3 cellular contexts compared by ENCODE assay signal in genomic region chr22:20563941-20564371, GRCh38.
TF ChIP-seq lines count a peak whose summit lies in the region.

No MANE protein-coding gene starts in this region.

TF ChIP-seq in SK-N-SH, 30 proteins besides CTCF, POLR2A, EP300 and RAD21 (continues in another document):
- TF ChIP-seq EZH2phosphoT487 (IDR thresholded peaks at IDR 0.05; ENCODE audit: borderline replicate concordance, low read depth) (no peak), FOXJ3 (CRISPR knock-in tag; IDR thresholded peaks at IDR 0.05) (no peak), FOSL2 (IDR thresholded peaks at IDR 0.05; ENCODE audit: borderline replicate concordance, low read depth) (no peak), CHD2 (IDR thresholded peaks at IDR 0.05; ENCODE audit: low read length, partially characterized antibody) (no peak), YY1 (IDR thresholded peaks at IDR 0.05; ENCODE audit: low read depth) (no peak), PBX3 (IDR thresholded peaks at IDR 0.05) (no peak), MXI1 (IDR thresholded peaks at IDR 0.05; ENCODE audit: low read depth, low read length) (no peak), ELF1 (IDR thresholded peaks at IDR 0.05) (no peak), MEF2A (IDR thresholded peaks at IDR 0.05; ENCODE audit: borderline replicate concordance, low read depth) (no peak), SIN3A (IDR thresholded peaks at IDR 0.05; ENCODE audit: borderline replicate concordance, low read depth, low read length) (no peak), MAX (IDR thresholded peaks at IDR 0.05; ENCODE audit: low read depth) (no peak), IRF3 (IDR thresholded peaks at IDR 0.05; ENCODE audit: low read depth, low read length) (no peak), USF1 (IDR thresholded peaks at IDR 0.05; ENCODE audit: borderline replicate concordance, low read depth) (no peak), RFX5 (IDR thresholded peaks at IDR 0.05; ENCODE audit: low read length) (no peak)

TF ChIP-seq in SK-N-SH treated with all-trans-retinoic acid at 6 μM for 48 hours, 23 proteins besides CTCF, POLR2A, EP300 and RAD21:
- TF ChIP-seq OSR1 (CRISPR knock-in tag; IDR thresholded peaks at IDR 0.05) (no peak), CREB5 (CRISPR knock-in tag; IDR thresholded peaks at IDR 0.05; ENCODE audit: low read depth) (no peak), POU6F1 (CRISPR knock-in tag; IDR thresholded peaks at IDR 0.05; ENCODE audit: borderline replicate concordance, low read depth) (no peak)
TF ChIP-seq in SK-N-SH treated with all-trans-retinoic acid at 6 μM for 48 hours: peak in this region for 0.

TF ChIP-seq in K562, 482 proteins besides CTCF, POLR2A, EP300 and RAD21:
- TF ChIP-seq ZNF512 (tag; IDR thresholded peaks at IDR 0.05) (no peak), ELF1 (tag; IDR thresholded peaks at IDR 0.05) (peak; percentile 67; the same call in 1 of the 2 replicates), HIVEP1 (CRISPR knock-in tag; IDR thresholded peaks at IDR 0.05) (0 out of 2 replicates have a peak, but pooled peaks have one; percentile 17), ZNF165 (CRISPR knock-in tag; IDR thresholded peaks at IDR 0.05; ENCODE audit: borderline replicate concordance) (0 out of 2 replicates have a peak, but pooled peaks have one; percentile 76), C11orf30 (IDR thresholded peaks at IDR 0.05; ENCODE audit: low read depth) (no peak), THRA (IDR thresholded peaks at IDR 0.05) (no peak), ZNF23 (CRISPR knock-in tag; IDR thresholded peaks at IDR 0.05) (no peak), PTRF (tag; IDR thresholded peaks at IDR 0.05) (0 out of 2 replicates have a peak, but pooled peaks have one; percentile 44), HEY1 (CRISPR knock-in tag; IDR thresholded peaks at IDR 0.05; ENCODE audit: borderline replicate concordance) (peak; percentile 73; the same call in 1 of the 2 replicates), BRD4 (IDR thresholded peaks at IDR 0.05) (0 out of 2 replicates have a peak, but pooled peaks have one; percentile 67), ZHX1 (conservative IDR thresholded peaks at IDR 0.05; ENCODE audit: low read length) (no peak), ZMIZ1 (IDR thresholded peaks at IDR 0.05; ENCODE audit: low read depth in 2 of 2, low read length in 2 of 2) (no peak), IFI16 (CRISPR knock-in tag; IDR thresholded peaks at IDR 0.05) (0 out of 2 replicates have a peak, but pooled peaks have one; percentile 37), ZNF121 (CRISPR knock-in tag; conservative IDR thresholded peaks at IDR 0.05) (no peak), ZNF740 (CRISPR knock-in tag; IDR thresholded peaks at IDR 0.05) (no peak), ZNF740 (tag; IDR thresholded peaks at IDR 0.05) (no peak), HNRNPUL1 (IDR thresholded peaks at IDR 0.05; ENCODE audit: low read length) (no peak), ELF4 (CRISPR knock-in tag; IDR thresholded peaks at IDR 0.05) (peak; percentile 76; the same call in 1 of the 2 replicates), TEAD1 (CRISPR knock-in tag; IDR thresholded peaks at IDR 0.05) (peak in 1 of 2 experiments; percentile 23; a peak in 1 of 4 replicates), FOSL1 (tag; conservative IDR thresholded peaks at IDR 0.05) (peak; percentile 48; the same call in 1 of the 2 replicates), ZNF212 (CRISPR knock-in tag; IDR thresholded peaks at IDR 0.05) (0 out of 2 replicates have a peak, but pooled peaks have one; percentile 43), NFXL1 (CRISPR knock-in tag; IDR thresholded peaks at IDR 0.05) (peak; percentile 67; the same call in 1 of the 2 replicates), STAT5B (CRISPR knock-in tag; IDR thresholded peaks at IDR 0.05) (0 out of 2 replicates have a peak, but pooled peaks have one; percentile 22), HOXB6 (CRISPR knock-in tag; IDR thresholded peaks at IDR 0.05; ENCODE audit: borderline replicate concordance) (no peak; the same call in 1 of the 2 replicates), ZFP91 (CRISPR knock-in tag; IDR thresholded peaks at IDR 0.05) (no peak), RFX7 (CRISPR knock-in tag; IDR thresholded peaks at IDR 0.05) (0 out of 2 replicates have a peak, but pooled peaks have one; percentile 8), YY1 (IDR thresholded peaks at IDR 0.05; ENCODE audit: borderline replicate concordance in 1 of 3, control insufficient read depth in 1 of 3, extremely low read depth in 1 of 3, insufficient read depth in 3 of 3, insufficient read length in 1 of 3, insufficient replicate concordance in 2 of 3, low read depth in 1 of 3, low read length in 2 of 3) (no peak), CBX8 (IDR thresholded peaks at IDR 0.05; ENCODE audit: borderline replicate concordance, extremely low read depth, low read depth, low read length, poor library complexity, severe bottlenecking) (no peak), E2F6 (IDR thresholded peaks at IDR 0.05; ENCODE audit: borderline replicate concordance in 1 of 2, extremely low read depth in 1 of 2, insufficient read depth in 1 of 2, insufficient read length in 1 of 2, low read depth in 1 of 2, low read length in 1 of 2, poor library complexity in 1 of 2, severe bottlenecking in 1 of 2) (no peak), ID3 (CRISPR knock-in tag; IDR thresholded peaks at IDR 0.05) (0 out of 2 replicates have a peak, but pooled peaks have one; percentile 58), ID3 (tag; IDR thresholded peaks at IDR 0.05) (no peak), DMBX1 (CRISPR knock-in tag; IDR thresholded peaks at IDR 0.05; ENCODE audit: borderline replicate concordance) (peak; percentile 71), RBM22 (IDR thresholded peaks at IDR 0.05; ENCODE audit: low read depth, low read length, poor library complexity, severe bottlenecking) (peak; percentile 0), FOXA3 (CRISPR knock-in tag; conservative IDR thresholded peaks at IDR 0.05 in 1 of 2, IDR thresholded peaks at IDR 0.05 in 1 of 2) (peak; percentile 48 to 89; a peak in 3 of 4 replicates)
